Comparison of ENCODE assay signal across 15 cellular contexts in the genomic region with DNA sequence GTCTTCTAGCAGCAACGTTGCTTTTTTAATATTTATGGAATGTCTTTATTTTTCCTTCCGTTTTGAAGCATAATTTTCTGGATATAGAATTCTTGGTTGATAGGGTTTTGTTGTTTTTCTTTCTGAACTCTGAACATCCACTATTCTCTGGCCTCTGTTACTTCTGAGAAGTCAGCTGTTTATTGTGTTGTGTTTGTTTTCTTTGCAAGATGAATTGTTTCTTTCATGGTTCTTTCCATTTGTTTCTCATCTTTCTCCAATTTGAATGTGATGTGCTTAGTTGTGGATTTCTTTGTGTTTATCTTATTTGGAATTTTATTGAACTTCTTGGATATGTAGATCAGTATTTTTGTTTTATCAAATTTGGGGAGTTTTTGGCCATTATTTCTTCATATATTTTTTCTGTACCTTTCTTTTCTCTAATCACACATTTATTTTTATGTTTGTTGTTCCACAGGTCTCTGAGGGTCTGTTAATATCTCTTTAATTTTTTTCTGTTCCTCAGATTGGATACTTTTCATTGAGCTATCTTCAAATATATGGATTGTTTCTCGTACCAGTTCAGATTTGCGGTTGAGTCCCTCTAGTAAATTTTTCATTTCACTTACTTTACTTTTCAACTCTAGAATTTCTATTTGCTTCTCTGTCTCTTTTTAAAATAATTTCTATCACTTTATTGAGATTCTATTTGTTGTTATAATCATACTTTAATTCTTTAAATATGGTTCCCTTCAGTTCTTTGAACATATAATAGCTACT. TPM values are rescaled to one million over a fixed set of nuclear protein-coding genes. Genes with fewer than 3 reads are reported as not detected.
DNase-seq lines count a peak whose midpoint lies in the region; ATAC-seq, FAIRE-seq and TF ChIP-seq lines count a peak whose summit lies in the region.
"Had no signal": no experiment of that assay in that cellular context is flagged by ENCODE, and none has a peak within 500 bp of the region (broad histone marks: within the 10 kb centered on the region; RNA-seq: fewer than 3 reads in every experiment).

No MANE protein-coding gene starts in this region.

- peaks cover 2 to 6% of the 10 kb centered on the region in 2 donors for H3K9me3 Mint-ChIP-seq in activated T-cell treated with anti-CD3 and anti-CD28 coated beads, Interleukin-2, amount 50 U/mL, for 72 hours
- H3K9me3 Mint-ChIP-seq in WTC11 (peaks cover 5% of the 10 kb centered on the region), neural crest cell (peaks cover 4% of the 10 kb centered on the region)
- H3K9me3 Mint-ChIP-seq: GM23338 had no signal

- no peaks in the 10 kb centered on the region for H3K27me3 Mint-ChIP-seq in activated T-cell treated with anti-CD3 and anti-CD28 coated beads, Interleukin-2, amount 50 U/mL, for 72 hours (ENCODE audit: low read depth)
- H3K27me3 Mint-ChIP-seq in WTC11 (ENCODE audit: low read depth) (no peaks in the 10 kb centered on the region), neural crest cell (ENCODE audit: low read depth) (no peaks in the 10 kb centered on the region)
- H3K27me3 Mint-ChIP-seq: CD4-positive, alpha-beta memory T cell had no signal

- CTCF ChIA-PET in WTC11 (lab: Charles Lee), result no interaction called here

- H3K36me3 Mint-ChIP-seq in activated T-cell treated with anti-CD3 and anti-CD28 coated beads, Interleukin-2, amount 50 U/mL, for 72 hours (ENCODE audit: insufficient read depth in 2 of 2), result peaks cover 27 to 48% of the 10 kb centered on the region in 2 donors
- H3K36me3 Mint-ChIP-seq in WTC11 (peaks cover 19% of the 10 kb centered on the region), neural crest cell (ENCODE audit: low read depth) (peaks cover 41% of the 10 kb centered on the region)

- no peak for ATAC-seq in activated T-cell treated with anti-CD3 and anti-CD28 coated beads, Interleukin-2, amount 50 U/mL, for 72 hours (replicated peaks in 1 of 2)
- ATAC-seq in WTC11 (no peak), GM19395 (IDR thresholded peaks at IDR 0.05; ENCODE audit: unreplicated experiment) (no peak)
- ATAC-seq: A549, HCT116 had no signal

- in situ Hi-C loops in GM13977 (cut with MboI; ENCODE audit: low pct_unique_long_range_greater_than_20kb, low sequenced_read_pairs, unreplicated experiment), result no loop called here

- peak; percentile 15 for FAIRE-seq in G401.6 (lab: Jason Lieb, UNC)
- FAIRE-seq: A549, GM18507, H54 had no signal

- no peak for TF ChIP-seq CTCF in WTC11 (IDR thresholded peaks at IDR 0.05)
- no peak for TF ChIP-seq CTCF in neural crest cell (conservative IDR thresholded peaks at IDR 0.05)
- TF ChIP-seq CTCF in GM13977 (IDR thresholded peaks at IDR 0.05; ENCODE audit: extremely low read depth, insufficient read depth, missing control alignments), result no peak

- peaks cover 75% of the 10 kb centered on the region for H3K4me1 Mint-ChIP-seq in activated T-cell treated with anti-CD3 and anti-CD28 coated beads, Interleukin-2, amount 50 U/mL, for 72 hours (ENCODE audit: low read depth)
- H3K4me1 Mint-ChIP-seq in WTC11, result peaks cover 47% of the 10 kb centered on the region
- H3K4me1 Mint-ChIP-seq in neural crest cell, result peaks cover 14% of the 10 kb centered on the region

- POLR2A ChIA-PET in WTC11 (lab: Charles Lee), result interaction anchor here (0.6 kb wide), 1 partner anchor 61 kb away, joined by 3 read pairs; no protein-coding TSS in a partner anchor

- H3K27ac Mint-ChIP-seq in activated T-cell treated with anti-CD3 and anti-CD28 coated beads, Interleukin-2, amount 50 U/mL, for 72 hours, result peak overlapping the region; percentile 65
- H3K27ac Mint-ChIP-seq in WTC11 (peak overlapping the region; percentile 17; the same call in 1 of the 2 replicates), neural crest cell (ENCODE audit: unreplicated experiment) (peak overlapping the region; percentile 33)

- peak overlapping the region in 1 of 2 donors; percentile 27 for H3K4me3 Mint-ChIP-seq in activated T-cell treated with anti-CD3 and anti-CD28 coated beads, Interleukin-2, amount 50 U/mL, for 72 hours
- no peak overlapping the region for H3K4me3 Mint-ChIP-seq in WTC11
- no peak overlapping the region for H3K4me3 Mint-ChIP-seq in neural crest cell
- H3K4me3 Mint-ChIP-seq: GM23338 had no signal

- DNase-seq in activated T-cell treated with anti-CD3 and anti-CD28 coated beads, Interleukin-2, amount 50 U/mL, for 72 hours, result no peak
- DNase-seq in activated T-cell treated with anti-CD3 and anti-CD28 coated beads for 4 hours, result no peak
- DNase-seq in WTC11 (ENCODE audit: low spot score), result no peak
- DNase-seq in neural crest cell (ENCODE audit: low read depth, low spot score), result no peak
- DNase-seq in GM13977 (ENCODE audit: low spot score), result no peak
- DNase-seq: AML-193; CD4-positive, alpha-beta memory T cell; DMS79 treated with DMSO at 0.1 percent for 48 hours had no signal

TF ChIP-seq in WTC11, 78 proteins besides CTCF, POLR2A, EP300 and RAD21:
- TF ChIP-seq, protein P1, sequence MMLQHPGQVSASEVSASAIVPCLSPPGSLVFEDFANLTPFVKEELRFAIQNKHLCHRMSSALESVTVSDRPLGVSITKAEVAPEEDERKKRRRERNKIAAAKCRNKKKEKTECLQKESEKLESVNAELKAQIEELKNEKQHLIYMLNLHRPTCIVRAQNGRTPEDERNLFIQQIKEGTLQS (CRISPR knock-in tag; conservative IDR thresholded peaks at IDR 0.05), result no peak
- no peak for TF ChIP-seq CBFB (CRISPR knock-in tag; IDR thresholded peaks at IDR 0.05; ENCODE audit: low read depth)
- TF ChIP-seq TEAD1 (CRISPR knock-in tag; IDR thresholded peaks at IDR 0.05), result no peak
- TF ChIP-seq NR3C1 (CRISPR knock-in tag; conservative IDR thresholded peaks at IDR 0.05; ENCODE audit: low read depth), result no peak
- TF ChIP-seq, protein P2, sequence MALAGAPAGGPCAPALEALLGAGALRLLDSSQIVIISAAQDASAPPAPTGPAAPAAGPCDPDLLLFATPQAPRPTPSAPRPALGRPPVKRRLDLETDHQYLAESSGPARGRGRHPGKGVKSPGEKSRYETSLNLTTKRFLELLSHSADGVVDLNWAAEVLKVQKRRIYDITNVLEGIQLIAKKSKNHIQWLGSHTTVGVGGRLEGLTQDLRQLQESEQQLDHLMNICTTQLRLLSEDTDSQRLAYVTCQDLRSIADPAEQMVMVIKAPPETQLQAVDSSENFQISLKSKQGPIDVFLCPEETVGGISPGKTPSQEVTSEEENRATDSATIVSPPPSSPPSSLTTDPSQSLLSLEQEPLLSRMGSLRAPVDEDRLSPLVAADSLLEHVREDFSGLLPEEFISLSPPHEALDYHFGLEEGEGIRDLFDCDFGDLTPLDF (CRISPR knock-in tag; IDR thresholded peaks at IDR 0.05), result no peak
- TF ChIP-seq, protein P3, sequence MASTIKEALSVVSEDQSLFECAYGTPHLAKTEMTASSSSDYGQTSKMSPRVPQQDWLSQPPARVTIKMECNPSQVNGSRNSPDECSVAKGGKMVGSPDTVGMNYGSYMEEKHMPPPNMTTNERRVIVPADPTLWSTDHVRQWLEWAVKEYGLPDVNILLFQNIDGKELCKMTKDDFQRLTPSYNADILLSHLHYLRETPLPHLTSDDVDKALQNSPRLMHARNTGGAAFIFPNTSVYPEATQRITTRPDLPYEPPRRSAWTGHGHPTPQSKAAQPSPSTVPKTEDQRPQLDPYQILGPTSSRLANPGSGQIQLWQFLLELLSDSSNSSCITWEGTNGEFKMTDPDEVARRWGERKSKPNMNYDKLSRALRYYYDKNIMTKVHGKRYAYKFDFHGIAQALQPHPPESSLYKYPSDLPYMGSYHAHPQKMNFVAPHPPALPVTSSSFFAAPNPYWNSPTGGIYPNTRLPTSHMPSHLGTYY (CRISPR knock-in tag; IDR thresholded peaks at IDR 0.05), result no peak
- TF ChIP-seq ETV6 (CRISPR knock-in tag; IDR thresholded peaks at IDR 0.05), result no peak
- TF ChIP-seq, protein P4, sequence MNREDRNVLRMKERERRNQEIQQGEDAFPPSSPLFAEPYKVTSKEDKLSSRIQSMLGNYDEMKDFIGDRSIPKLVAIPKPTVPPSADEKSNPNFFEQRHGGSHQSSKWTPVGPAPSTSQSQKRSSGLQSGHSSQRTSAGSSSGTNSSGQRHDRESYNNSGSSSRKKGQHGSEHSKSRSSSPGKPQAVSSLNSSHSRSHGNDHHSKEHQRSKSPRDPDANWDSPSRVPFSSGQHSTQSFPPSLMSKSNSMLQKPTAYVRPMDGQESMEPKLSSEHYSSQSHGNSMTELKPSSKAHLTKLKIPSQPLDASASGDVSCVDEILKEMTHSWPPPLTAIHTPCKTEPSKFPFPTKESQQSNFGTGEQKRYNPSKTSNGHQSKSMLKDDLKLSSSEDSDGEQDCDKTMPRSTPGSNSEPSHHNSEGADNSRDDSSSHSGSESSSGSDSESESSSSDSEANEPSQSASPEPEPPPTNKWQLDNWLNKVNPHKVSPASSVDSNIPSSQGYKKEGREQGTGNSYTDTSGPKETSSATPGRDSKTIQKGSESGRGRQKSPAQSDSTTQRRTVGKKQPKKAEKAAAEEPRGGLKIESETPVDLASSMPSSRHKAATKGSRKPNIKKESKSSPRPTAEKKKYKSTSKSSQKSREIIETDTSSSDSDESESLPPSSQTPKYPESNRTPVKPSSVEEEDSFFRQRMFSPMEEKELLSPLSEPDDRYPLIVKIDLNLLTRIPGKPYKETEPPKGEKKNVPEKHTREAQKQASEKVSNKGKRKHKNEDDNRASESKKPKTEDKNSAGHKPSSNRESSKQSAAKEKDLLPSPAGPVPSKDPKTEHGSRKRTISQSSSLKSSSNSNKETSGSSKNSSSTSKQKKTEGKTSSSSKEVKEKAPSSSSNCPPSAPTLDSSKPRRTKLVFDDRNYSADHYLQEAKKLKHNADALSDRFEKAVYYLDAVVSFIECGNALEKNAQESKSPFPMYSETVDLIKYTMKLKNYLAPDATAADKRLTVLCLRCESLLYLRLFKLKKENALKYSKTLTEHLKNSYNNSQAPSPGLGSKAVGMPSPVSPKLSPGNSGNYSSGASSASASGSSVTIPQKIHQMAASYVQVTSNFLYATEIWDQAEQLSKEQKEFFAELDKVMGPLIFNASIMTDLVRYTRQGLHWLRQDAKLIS (CRISPR knock-in tag; IDR thresholded peaks at IDR 0.05; ENCODE audit: borderline replicate concordance), result no peak
- TF ChIP-seq, protein P5, sequence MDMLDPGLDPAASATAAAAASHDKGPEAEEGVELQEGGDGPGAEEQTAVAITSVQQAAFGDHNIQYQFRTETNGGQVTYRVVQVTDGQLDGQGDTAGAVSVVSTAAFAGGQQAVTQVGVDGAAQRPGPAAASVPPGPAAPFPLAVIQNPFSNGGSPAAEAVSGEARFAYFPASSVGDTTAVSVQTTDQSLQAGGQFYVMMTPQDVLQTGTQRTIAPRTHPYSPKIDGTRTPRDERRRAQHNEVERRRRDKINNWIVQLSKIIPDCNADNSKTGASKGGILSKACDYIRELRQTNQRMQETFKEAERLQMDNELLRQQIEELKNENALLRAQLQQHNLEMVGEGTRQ (CRISPR knock-in tag; IDR thresholded peaks at IDR 0.05), result no peak

RNA-seq across cellular contexts. Expression of a gene that starts 18.0 kb away (rescaled TPM):
- 10 to 100 TPM; 70.1 to 77.0 TPM for total RNA-seq in activated T-cell treated with anti-CD3 and anti-CD28 coated beads, Interleukin-2, amount 50 U/mL, for 72 hours
- total RNA-seq in WTC11 (2021) (19.9 to 24.3 TPM (median 20.9 TPM) in 3 replicates), neural crest cell (21.5 and 24.0 TPM in 2 replicates)
